26 cellular contexts compared by ENCODE assay signal in genomic region chr19:31598730-31599238, GRCh38.
"Had no signal": no experiment of that assay in that cellular context is flagged by ENCODE, and none has a peak within 500 bp of the region (broad histone marks: within the 10 kb centered on the region; RNA-seq: fewer than 3 reads in every experiment).

No MANE protein-coding gene starts in this region.

- H3K36me3 Mint-ChIP-seq: immature natural killer cell; naive B cell; natural killer cell; neural progenitor cell; stimulated activated effector memory CD8-positive, alpha-beta T cell treated with anti-CD3 and anti-CD28 coated beads, Interleukin-12 subunit alpha, Interleukin-12 subunit beta, amount 100 ng/mL, for 72 hours had no signal

- H3K4me1 ChIP-seq: left ventricle myocardium inferior, neural progenitor cell, spleen, suprapubic skin, tibial artery, upper lobe of right lung had no signal

- H3K4me3 ChIP-seq: left ventricle myocardium inferior, lung, neural progenitor cell, ovary, spleen, suprapubic skin, thoracic aorta, tibial artery, upper lobe of right lung had no signal

- H3K9me3 Mint-ChIP-seq: immature natural killer cell; natural killer cell; nephron progenitor cell; neural progenitor cell; stimulated activated effector memory CD8-positive, alpha-beta T cell treated with anti-CD3 and anti-CD28 coated beads, Interleukin-12 subunit alpha, Interleukin-12 subunit beta, amount 100 ng/mL, for 72 hours; stimulated activated naive CD8-positive, alpha-beta T cell treated with anti-CD3 and anti-CD28 coated beads, Interleukin-15, Interleukin-2, amounts not matched to agents 100 ng/mL and 50 ng/mL, for 24 hours had no signal

- DNase-seq: hypothalamus; immature natural killer cell; left ventricle myocardium inferior; midbrain; naive B cell; natural killer cell; nephron progenitor cell; occipital lobe; ovary; right cardiac atrium; small intestine; spleen; stimulated activated CD4-positive, alpha-beta T cell treated with anti-CD3 and anti-CD28 coated beads, Interleukin-4, amount 100 ng/mL, for 24 hours; stimulated activated naive CD4-positive, alpha-beta T cell; tibial artery; trophoblast cell; upper lobe of right lung had no signal

- H3K9me3 ChIP-seq: left ventricle myocardium inferior, neutrophil, ovary, spleen, suprapubic skin, thoracic aorta, tibial artery, upper lobe of right lung had no signal

- H3K4me2 ChIP-seq: neural progenitor cell had no signal

- H3K4me3 Mint-ChIP-seq: immature natural killer cell; naive B cell; natural killer cell; nephron progenitor cell; neural progenitor cell; stimulated activated effector memory CD8-positive, alpha-beta T cell treated with anti-CD3 and anti-CD28 coated beads, Interleukin-12 subunit alpha, Interleukin-12 subunit beta, amount 100 ng/mL, for 72 hours; stimulated activated naive CD8-positive, alpha-beta T cell treated with anti-CD3 and anti-CD28 coated beads, Interleukin-15, Interleukin-2, amounts not matched to agents 100 ng/mL and 50 ng/mL, for 24 hours had no signal

- H3K27me3 ChIP-seq: neural progenitor cell, neutrophil, ovary, spleen, suprapubic skin, tibial artery, upper lobe of right lung had no signal

- H3K36me3 ChIP-seq: left ventricle myocardium inferior, neural progenitor cell, neutrophil, ovary, spleen, suprapubic skin, thoracic aorta, tibial artery, upper lobe of right lung had no signal

- H3K27ac Mint-ChIP-seq: immature natural killer cell; natural killer cell; nephron progenitor cell; neural progenitor cell; progenitor cell of endocrine pancreas; stimulated activated effector memory CD8-positive, alpha-beta T cell treated with anti-CD3 and anti-CD28 coated beads, Interleukin-12 subunit alpha, Interleukin-12 subunit beta, amount 100 ng/mL, for 72 hours; stimulated activated naive CD8-positive, alpha-beta T cell treated with anti-CD3 and anti-CD28 coated beads, Interleukin-15, Interleukin-2, amounts not matched to agents 100 ng/mL and 50 ng/mL, for 24 hours had no signal

- H3K4me1 Mint-ChIP-seq: immature natural killer cell; naive B cell; natural killer cell; nephron progenitor cell; stimulated activated effector memory CD8-positive, alpha-beta T cell treated with anti-CD3 and anti-CD28 coated beads, Interleukin-12 subunit alpha, Interleukin-12 subunit beta, amount 100 ng/mL, for 72 hours had no signal

- H3K9ac ChIP-seq: neural progenitor cell had no signal

- H3K27ac ChIP-seq: left ventricle myocardium inferior, neural progenitor cell, neutrophil, ovary, spleen, suprapubic skin, thoracic aorta, tibial artery, upper lobe of right lung had no signal

- H3K27me3 Mint-ChIP-seq: stimulated activated naive CD8-positive, alpha-beta T cell treated with anti-CD3 and anti-CD28 coated beads, Interleukin-15, Interleukin-2, amounts not matched to agents 100 ng/mL and 50 ng/mL, for 24 hours had no signal

- H2AFZ ChIP-seq: neural progenitor cell had no signal

- ATAC-seq: natural killer cell; right cardiac atrium; sciatic nerve; stimulated activated effector memory CD8-positive, alpha-beta T cell treated with anti-CD3 and anti-CD28 coated beads, Interleukin-12 subunit alpha, Interleukin-12 subunit beta, amount 100 ng/mL, for 72 hours; upper lobe of right lung had no signal
